Comparison of ENCODE assay signal across 12 cellular contexts in genomic region chr5:104706570-104706969, GRCh38.
"Had no signal": no experiment of that assay in that cellular context is flagged by ENCODE, and none has a peak within 500 bp of the region (broad histone marks: within the 10 kb centered on the region; RNA-seq: fewer than 3 reads in every experiment).

No MANE protein-coding gene starts in this region.

- H3K4me1 ChIP-seq: colonic mucosa, heart left ventricle had no signal

- H3K27ac ChIP-seq: colonic mucosa, heart left ventricle had no signal

- FAIRE-seq: frontal cortex, urothelium cell line had no signal

- H3K36me3 ChIP-seq: colonic mucosa, heart left ventricle had no signal

- H3K27me3 ChIP-seq: colonic mucosa, heart left ventricle had no signal

- H3K9me3 ChIP-seq: colonic mucosa had no signal

- H3K4me3 ChIP-seq: colonic mucosa, heart left ventricle had no signal

- DNase-seq: colonic mucosa; dermis blood vessel endothelial cell; erythroblast; heart left ventricle; hippocampal formation; left colon; natural killer cell; posterior cingulate gyrus; stimulated activated naive CD4-positive, alpha-beta T cell; trophoblast cell had no signal
